18 cellular contexts compared by ENCODE assay signal in genomic region chr6:89260310-89260709, GRCh38. TPM values are rescaled to one million over a fixed set of nuclear protein-coding genes. Genes with fewer than 3 reads are reported as not detected.
A peak's percentile ranks its signal among the peaks of the same experiment; 100 is the strongest.
DNase-seq lines count a peak whose midpoint lies in the region; ATAC-seq, FAIRE-seq and TF ChIP-seq lines count a peak whose summit lies in the region.
"Had no signal": no experiment of that assay in that cellular context is flagged by ENCODE, and none has a peak within 500 bp of the region (broad histone marks: within the 10 kb centered on the region; RNA-seq: fewer than 3 reads in every experiment).

No MANE protein-coding gene starts in this region.

- H3K4me1 Mint-ChIP-seq in CD4-positive, alpha-beta T cell (ENCODE audit: low read depth), result peaks cover 8% of the 10 kb centered on the region
- peaks cover 7% of the 10 kb centered on the region for H3K4me1 Mint-ChIP-seq in activated T-cell treated with anti-CD3 and anti-CD28 coated beads, Interleukin-2, amount 50 U/mL, for 72 hours (ENCODE audit: low read depth)

- no peaks in the 10 kb centered on the region for H3K36me3 ChIP-seq in GM12878 (ENCODE audit: control insufficient read depth in 2 of 2, insufficient read depth in 2 of 2, low read length in 1 of 2)
- H3K36me3 ChIP-seq: colonic mucosa, left ventricle myocardium inferior had no signal

- H3K79me2 ChIP-seq in GM12878 (ENCODE audit: control insufficient read depth, insufficient read depth, low read length), result no peaks in the 10 kb centered on the region

- TF ChIP-seq POLR2A in GM12878 (IDR thresholded peaks at IDR 0.05; ENCODE audit: low read depth, low read length), result no peak

- H3K4me3 ChIP-seq in GM12878, result no peak overlapping the region
- H3K4me3 ChIP-seq: colonic mucosa, left ventricle myocardium inferior had no signal

- no peaks in the 10 kb centered on the region for H3K9me3 Mint-ChIP-seq in CD4-positive, alpha-beta T cell
- H3K9me3 Mint-ChIP-seq in activated T-cell treated with anti-CD3 and anti-CD28 coated beads, Interleukin-2, amount 50 U/mL, for 72 hours, result no peaks in the 10 kb centered on the region
- H3K9me3 Mint-ChIP-seq: activated T-helper 1 cell treated with anti-CD3 and anti-CD28 coated beads, Interleukin-12 subunit alpha, Interleukin-12 subunit beta, Interleukin-2, Interleukin-4 antibody, amounts not matched to agents 30 ng/mL and 10 ng/mL and 1 ng/mL, durations not matched to agents 14 hours and 24 hours and 36 hours; natural killer cell treated with Interleukin-12 subunit alpha and Interleukin-12 subunit beta and Interleukin-15 and Interleukin-18, amount 100 ng/mL, for 72 hours had no signal

- no peak overlapping the region for H3K9ac ChIP-seq in GM12878 (ENCODE audit: control insufficient read depth, insufficient read depth, low read length)

- TF ChIP-seq EP300 in GM12878 (IDR thresholded peaks at IDR 0.05; ENCODE audit: borderline replicate concordance in 1 of 2, control insufficient read depth in 1 of 2, low read depth in 2 of 2, low read length in 2 of 2), result no peak

- peak; percentile 47 for ATAC-seq in GM21390 (IDR thresholded peaks at IDR 0.05; ENCODE audit: unreplicated experiment)
- ATAC-seq in GM12878, result peak; percentile 78
- no peak for ATAC-seq in HG02571 (IDR thresholded peaks at IDR 0.05; ENCODE audit: unreplicated experiment)
- no peak for ATAC-seq in CD4-positive, alpha-beta T cell (ENCODE audit: poor library complexity)
- ATAC-seq in activated T-cell treated with anti-CD3 and anti-CD28 coated beads, Interleukin-2, amount 50 U/mL, for 72 hours (replicated peaks in 1 of 2), result no peak
- ATAC-seq: natural killer cell treated with Interleukin-12 subunit alpha and Interleukin-12 subunit beta and Interleukin-15 and Interleukin-18, amount 100 ng/mL, for 72 hours had no signal

- peak overlapping the region; percentile 27; the same call in 1 of the 2 replicates for H3K4me2 ChIP-seq in GM12878 (ENCODE audit: control insufficient read depth, insufficient read depth)

- POLR2A ChIA-PET in GM12878 (lab: Charles Lee), result no interaction called here
- POLR2A ChIA-PET in CD4-positive, alpha-beta T cell (lab: Charles Lee), result no interaction called here

- in situ Hi-C loops in GM12878 (cut with MboI), result no loop called here

- CTCF ChIA-PET in GM12878 (lab: Yijun Ruan, JAX), result interaction anchor here (0.9 to 1.8 kb wide), 4 partner anchors 21 to 106 kb away, joined by 3 to 7 read pairs (median 4); no protein-coding TSS in a partner anchor
- CTCF ChIA-PET in CD4-positive, alpha-beta T cell (lab: Charles Lee), result no interaction called here

- H2AFZ ChIP-seq in GM12878 (ENCODE audit: control insufficient read depth, low read depth, low read length), result peak overlapping the region; percentile 74; the same call in 1 of the 2 replicates

- H3K27me3 Mint-ChIP-seq in CD4-positive, alpha-beta T cell, result no peaks in the 10 kb centered on the region
- H3K27me3 Mint-ChIP-seq in activated T-cell treated with anti-CD3 and anti-CD28 coated beads, Interleukin-2, amount 50 U/mL, for 72 hours (ENCODE audit: low read depth), result no peaks in the 10 kb centered on the region
- H3K27me3 Mint-ChIP-seq: natural killer cell treated with Interleukin-12 subunit alpha and Interleukin-12 subunit beta and Interleukin-15 and Interleukin-18, amount 100 ng/mL, for 72 hours had no signal

- no peak overlapping the region for H3K27ac ChIP-seq in GM12878 (ENCODE audit: control insufficient read depth, insufficient read depth)
- no peak overlapping the region for H3K27ac ChIP-seq in CD4-positive, alpha-beta T cell (ENCODE audit: low read depth, low read length)
- H3K27ac ChIP-seq: colonic mucosa, left ventricle myocardium inferior had no signal

- TF ChIP-seq CTCF in GM12878 (IDR thresholded peaks at IDR 0.05 in 2 of 3, conservative IDR thresholded peaks at IDR 0.05 in 1 of 3; ENCODE audit: control insufficient read depth in 2 of 3, extremely low read depth in 1 of 3, insufficient read depth in 1 of 3, low read depth in 3 of 3, low read length in 3 of 3), result no peak
- no peak for TF ChIP-seq CTCF in CD4-positive, alpha-beta T cell (IDR thresholded peaks at IDR 0.05)

- H3K9me3 ChIP-seq in GM12878 (replicated peaks; ENCODE audit: control insufficient read depth, insufficient read depth, low read length), result no peaks in the 10 kb centered on the region
- H3K9me3 ChIP-seq in CD4-positive, alpha-beta T cell (ENCODE audit: control insufficient read depth, low read length), result no peaks in the 10 kb centered on the region
- H3K9me3 ChIP-seq: colonic mucosa, left ventricle myocardium inferior had no signal

- no peak overlapping the region for H3K27ac Mint-ChIP-seq in CD4-positive, alpha-beta T cell
- no peak overlapping the region for H3K27ac Mint-ChIP-seq in activated T-cell treated with anti-CD3 and anti-CD28 coated beads, Interleukin-2, amount 50 U/mL, for 72 hours
- H3K27ac Mint-ChIP-seq: activated T-helper 1 cell treated with anti-CD3 and anti-CD28 coated beads, Interleukin-12 subunit alpha, Interleukin-12 subunit beta, Interleukin-2, Interleukin-4 antibody, amounts not matched to agents 30 ng/mL and 10 ng/mL and 1 ng/mL, durations not matched to agents 14 hours and 24 hours and 36 hours; natural killer cell treated with Interleukin-12 subunit alpha and Interleukin-12 subunit beta and Interleukin-15 and Interleukin-18, amount 100 ng/mL, for 72 hours had no signal

- peaks cover 26% of the 10 kb centered on the region for H3K4me1 ChIP-seq in GM12878 (ENCODE audit: control insufficient read depth, insufficient read depth, low read length)
- H3K4me1 ChIP-seq: colonic mucosa, left ventricle myocardium inferior had no signal

- SMC1A ChIA-PET in GM12878 (lab: Charles Lee; ENCODE audit: uncharacterized antibody, unreplicated experiment), result interaction anchor here (0.9 to 1.8 kb wide), 2 partner anchors 10 to 109 kb away, joined by 3 to 7 read pairs; no protein-coding TSS in a partner anchor

- no peak for TF ChIP-seq RAD21 in GM12878 (IDR thresholded peaks at IDR 0.05; ENCODE audit: insufficient read depth, low read depth, low read length)

- H3K4me3 Mint-ChIP-seq in CD4-positive, alpha-beta T cell, result no peak overlapping the region
- no peak overlapping the region for H3K4me3 Mint-ChIP-seq in activated T-cell treated with anti-CD3 and anti-CD28 coated beads, Interleukin-2, amount 50 U/mL, for 72 hours
- H3K4me3 Mint-ChIP-seq: activated T-helper 1 cell treated with anti-CD3 and anti-CD28 coated beads, Interleukin-12 subunit alpha, Interleukin-12 subunit beta, Interleukin-2, Interleukin-4 antibody, amounts not matched to agents 30 ng/mL and 10 ng/mL and 1 ng/mL, durations not matched to agents 14 hours and 24 hours and 36 hours; natural killer cell treated with Interleukin-12 subunit alpha and Interleukin-12 subunit beta and Interleukin-15 and Interleukin-18, amount 100 ng/mL, for 72 hours had no signal

- H4K20me1 ChIP-seq in GM12878 (ENCODE audit: control insufficient read depth, insufficient read depth), result no peaks in the 10 kb centered on the region; the same call in 1 of the 2 replicates

- intact Hi-C loops in GM12878 (cut with micrococcal nuclease; ENCODE audit: unreplicated experiment), result no loop called here
- intact Hi-C loops in CD4-positive, alpha-beta T cell (cut with DNase I, micrococcal nuclease), result no loop called here

- RAD21 ChIA-PET in GM12878 (lab: Charles Lee; ENCODE audit: unreplicated experiment), result interaction anchor here (0.8 to 1.9 kb wide), 5 partner anchors 16 to 137 kb away, joined by 3 to 7 read pairs (median 3); no protein-coding TSS in a partner anchor

- no peaks in the 10 kb centered on the region for H3K27me3 ChIP-seq in GM12878 (replicated peaks in 1 of 2; ENCODE audit: control insufficient read depth in 2 of 2, insufficient read depth in 2 of 2, low read length in 1 of 2)
- H3K27me3 ChIP-seq in CD4-positive, alpha-beta T cell (ENCODE audit: control insufficient read depth, insufficient read depth, low read length), result no peaks in the 10 kb centered on the region
- H3K27me3 ChIP-seq: colonic mucosa had no signal

- no peak for FAIRE-seq in GM12878 (lab: Jason Lieb, UNC)
- FAIRE-seq: urothelium cell line had no signal

- H3K36me3 Mint-ChIP-seq in CD4-positive, alpha-beta T cell (ENCODE audit: low read depth), result no peaks in the 10 kb centered on the region
- H3K36me3 Mint-ChIP-seq in activated T-cell treated with anti-CD3 and anti-CD28 coated beads, Interleukin-2, amount 50 U/mL, for 72 hours (ENCODE audit: insufficient read depth in 2 of 2), result no peaks in the 10 kb centered on the region
- H3K36me3 Mint-ChIP-seq: natural killer cell treated with Interleukin-12 subunit alpha and Interleukin-12 subunit beta and Interleukin-15 and Interleukin-18, amount 100 ng/mL, for 72 hours had no signal

- DNase-seq in CD1c-positive myeloid dendritic cell (ENCODE audit: extremely low spot score) (peak; percentile 59), NCI-H226 (peak; percentile 23), GM12878 (ENCODE audit: low read depth, low spot score) (no peak), NCI-H1436 (lab: John Stamatoyannopoulos, UW) (no peak)
- no peak for DNase-seq in CD4-positive, alpha-beta T cell
- DNase-seq in activated T-cell treated with anti-CD3 and anti-CD28 coated beads, Interleukin-2, amount 50 U/mL, for 72 hours, result no peak
- DNase-seq: colonic mucosa; left ventricle myocardium inferior; NCI-H187 treated with DMSO at 0.1 percent for 48 hours; NK-92 treated with Interleukin-12 subunit alpha and Interleukin-12 subunit beta, amount 100 ng/mL, for 24 hours; stimulated activated CD4-positive, alpha-beta T cell treated with anti-CD3 and anti-CD28 coated beads, Interleukin-4, amount 100 ng/mL, for 1 hour had no signal

- BruUV-seq in GM12878 (replicated peaks; lab: Mats Ljungman, UMichigan), result no TSS peak

- 47% methylated on average over 4 of the region's 4 CpGs for WGBS in GM12878 (ENCODE audit: insufficient coverage, insufficient replicate concordance, low lambda C conversion rate, missing lambda C conversion rate)

RNA-seq across cellular contexts. Expression of gene GABRR1, which starts 43.2 kb away (rescaled TPM):
- total RNA-seq in GM12878 (2013; cell fraction: nucleolus; rRNA removed), result not detected in 2 replicates
- total RNA-seq in GM12878 (2014; rRNA removed) (not detected in 2 replicates), GM12878 (2014; rRNA removed; fragmentation: Illumina TruSeq; extraction: Trizol) (not detected in 2 replicates), GM12878 (2021) (not detected in 2 replicates)
- not detected for polyA plus RNA-seq in GM12878 (2011; ENCODE audit: low read depth)
- polyA plus RNA-seq in GM12878 (2011; rRNA removed) (not detected in 2 replicates), GM12878 (2014; fragmentation: Illumina TruSeq; extraction: Trizol) (not detected in 2 replicates), GM12878 (2014; fragmentation: Nextera tagmentation; extraction: Ambion mirVana) (not detected), GM12878 (2014; rRNA removed) (not detected in 2 replicates), GM12878 (2016; fragmentation: Nextera tagmentation; extraction: Ambion mirVana) (not detected)
- polyA plus RNA-seq in GM12878 (2011; cell fraction: cytosol; rRNA removed), result not detected in 2 replicates
- not detected in 2 replicates for polyA plus RNA-seq in GM12878 (2011; cell fraction: nucleus; rRNA removed)
- not detected in 2 replicates for polyA plus RNA-seq in GM12878 (2012)
- not detected in 2 replicates for polyA minus RNA-seq in GM12878 (2011; rRNA and poly(A)+ RNA removed)
- polyA minus RNA-seq in GM12878 (2011; cell fraction: cytosol; rRNA and poly(A)+ RNA removed), result not detected in 2 replicates
- not detected in 2 replicates for polyA minus RNA-seq in GM12878 (2011; cell fraction: nucleus; rRNA and poly(A)+ RNA removed)
- total RNA-seq in CD4-positive, alpha-beta T cell, result not detected
- not detected for total RNA-seq in activated T-cell treated with anti-CD3 and anti-CD28 coated beads, Interleukin-2, amount 50 U/mL, for 72 hours
- total RNA-seq: activated T-helper 1 cell treated with anti-CD3 and anti-CD28 coated beads, Interleukin-12 subunit alpha, Interleukin-12 subunit beta, Interleukin-2, Interleukin-4 antibody, amounts not matched to agents 30 ng/mL and 10 ng/mL and 1 ng/mL, durations not matched to agents 14 hours and 24 hours and 36 hours; epithelial cell of proximal tubule; left ventricle myocardium inferior; natural killer cell treated with Interleukin-12 subunit alpha and Interleukin-12 subunit beta and Interleukin-15 and Interleukin-18, amount 100 ng/mL, for 72 hours; renal cortical epithelial cell had no signal

RNA-seq across cellular contexts. Expression of gene GABRR2, which starts 54.8 kb away (rescaled TPM):
- 2.9 and 4.1 TPM in 2 replicates for total RNA-seq in GM12878 (2013; cell fraction: nucleolus; rRNA removed)
- 0.23 and 0.33 TPM in 2 replicates for total RNA-seq in GM12878 (2014; rRNA removed)
- 0.31 and 0.32 TPM in 2 replicates for total RNA-seq in GM12878 (2014; rRNA removed; fragmentation: Illumina TruSeq; extraction: Trizol)
- 0.35 and 0.54 TPM in 2 replicates for total RNA-seq in GM12878 (2021)
- polyA plus RNA-seq in GM12878 (2011; ENCODE audit: low read depth), result 0.35 TPM
- 0.27 and 0.34 TPM in 2 replicates for polyA plus RNA-seq in GM12878 (2011; rRNA removed)
- 0.36 and 0.37 TPM in 2 replicates for polyA plus RNA-seq in GM12878 (2011; cell fraction: cytosol; rRNA removed)
- polyA plus RNA-seq in GM12878 (2011; cell fraction: nucleus; rRNA removed), result 4.2 and 4.3 TPM in 2 replicates
- 0.38 and 0.58 TPM in 2 replicates for polyA plus RNA-seq in GM12878 (2012)
- 0.59 and 0.72 TPM in 2 replicates for polyA plus RNA-seq in GM12878 (2014; fragmentation: Illumina TruSeq; extraction: Trizol)
- polyA plus RNA-seq in GM12878 (2014; fragmentation: Nextera tagmentation; extraction: Ambion mirVana), result not detected
- polyA plus RNA-seq in GM12878 (2014; rRNA removed), result 0.33 and 0.62 TPM in 2 replicates
- under 1 TPM; 0.16 to 0.19 TPM for polyA plus RNA-seq in GM12878 (2016; fragmentation: Nextera tagmentation; extraction: Ambion mirVana)
- polyA minus RNA-seq in GM12878 (2011; rRNA and poly(A)+ RNA removed), result 0.22 and 0.26 TPM in 2 replicates
- not detected in 2 replicates for polyA minus RNA-seq in GM12878 (2011; cell fraction: cytosol; rRNA and poly(A)+ RNA removed)
- 0.48 and 0.77 TPM in 2 replicates for polyA minus RNA-seq in GM12878 (2011; cell fraction: nucleus; rRNA and poly(A)+ RNA removed)
- total RNA-seq in CD4-positive, alpha-beta T cell, result under 1 TPM; 0.47 to 0.49 TPM
- total RNA-seq in activated T-cell treated with anti-CD3 and anti-CD28 coated beads, Interleukin-2, amount 50 U/mL, for 72 hours, result under 1 TPM; 0.46 to 0.74 TPM

Comparison
In these comparisons a context has a peak if more than half of its experiments do, and no peak if none do; other contexts are left out.
1. DNase-seq: peak in CD1c-positive myeloid dendritic cell (single experiment) and NCI-H226 (single experiment); none in GM12878 (single experiment), NCI-H1436 (single experiment), CD4-positive, alpha-beta T cell (0 of 10) and activated T-cell treated with anti-CD3 and anti-CD28 coated beads, Interleukin-2, amount 50 U/mL, for 72 hours (0 of 2).
2. ATAC-seq: peak in GM21390 (single experiment) and GM12878 (single experiment); none in HG02571 (single experiment), CD4-positive, alpha-beta T cell (single experiment) and activated T-cell treated with anti-CD3 and anti-CD28 coated beads, Interleukin-2, amount 50 U/mL, for 72 hours (0 of 2).